1 cellular context compared by ENCODE assay signal in genomic region chr19:39518975-39519374, GRCh38.
TF ChIP-seq lines count a peak whose summit lies in the region.

No MANE protein-coding gene starts in this region.

TF ChIP-seq in K562, 482 proteins besides CTCF, POLR2A, EP300 and RAD21:
- TF ChIP-seq ZNF395 (CRISPR knock-in tag; IDR thresholded peaks at IDR 0.05) (0 out of 2 replicates have a peak, but pooled peaks have one; percentile 11), ZEB2 (IDR thresholded peaks at IDR 0.05) (peak; percentile 62; the same call in 1 of the 2 replicates), CTBP1 (IDR thresholded peaks at IDR 0.05; ENCODE audit: borderline replicate concordance) (peak; percentile 16; the same call in 1 of the 2 replicates), ZNF444 (CRISPR knock-in tag; IDR thresholded peaks at IDR 0.05) (no peak), ZNF512 (tag; IDR thresholded peaks at IDR 0.05) (no peak), SAFB2 (IDR thresholded peaks at IDR 0.05; ENCODE audit: borderline replicate concordance, low read depth, low read length, severe bottlenecking) (no peak), E2F3 (CRISPR knock-in tag; IDR thresholded peaks at IDR 0.05) (no peak), ZNF217 (CRISPR knock-in tag; IDR thresholded peaks at IDR 0.05) (no peak), BDP1 (IDR thresholded peaks at IDR 0.05; ENCODE audit: insufficient read depth, insufficient read length) (no peak), NFE2L1 (tag; IDR thresholded peaks at IDR 0.05; ENCODE audit: borderline replicate concordance, low read depth) (no peak)
